Comparison of ENCODE assay signal across 9 cellular contexts in the genomic region with DNA sequence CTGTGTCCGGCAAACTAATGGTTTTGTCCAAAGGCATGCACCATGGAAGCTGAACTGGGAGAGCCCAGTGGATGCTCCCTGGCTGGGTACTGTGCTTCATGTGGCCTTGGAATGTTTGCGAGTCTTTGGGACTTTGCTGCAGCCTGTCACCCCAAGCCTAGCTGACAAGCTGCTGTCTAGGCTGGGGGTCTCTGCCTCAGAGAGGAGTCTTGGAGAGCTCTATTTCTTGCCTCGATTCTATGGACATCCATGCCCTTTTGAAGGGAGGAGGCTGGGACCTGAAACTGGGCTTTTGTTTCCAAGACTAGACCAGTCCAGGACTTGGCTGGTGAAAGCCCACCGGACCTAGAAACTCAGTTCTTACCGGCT. TPM values are rescaled to one million over a fixed set of nuclear protein-coding genes. Genes with fewer than 3 reads are reported as not detected.
A peak's percentile ranks its signal among the peaks of the same experiment; 100 is the strongest.
DNase-seq lines count a peak whose midpoint lies in the region; ATAC-seq and TF ChIP-seq lines count a peak whose summit lies in the region.
"Had no signal": no experiment of that assay in that cellular context is flagged by ENCODE, and none has a peak within 500 bp of the region (broad histone marks: within the 10 kb centered on the region; RNA-seq: fewer than 3 reads in every experiment).

No MANE protein-coding gene starts in this region.

- peaks cover 52% of the 10 kb centered on the region for H3K4me1 ChIP-seq in CD4-positive, alpha-beta memory T cell (ENCODE audit: insufficient read depth, low read length)

- no peaks in the 10 kb centered on the region for H3K9me3 ChIP-seq in CD4-positive, alpha-beta memory T cell (ENCODE audit: control insufficient read depth in 1 of 2, low read length in 2 of 2)
- H3K9me3 ChIP-seq in MG63: no peaks in the 10 kb centered on the region

- H3K4me3 Mint-ChIP-seq in CD4-positive, alpha-beta memory T cell: peak overlapping the region; percentile 84 to 94 (median 90)
- peak overlapping the region; percentile 83 for H3K4me3 Mint-ChIP-seq in natural killer cell treated with Interleukin-12 subunit alpha and Interleukin-12 subunit beta and Interleukin-15 and Interleukin-18, amount 100 ng/mL, for 72 hours

- no peaks in the 10 kb centered on the region for H3K9me3 Mint-ChIP-seq in CD4-positive, alpha-beta memory T cell
- H3K9me3 Mint-ChIP-seq in natural killer cell treated with Interleukin-12 subunit alpha and Interleukin-12 subunit beta and Interleukin-15 and Interleukin-18, amount 100 ng/mL, for 72 hours: no peaks in the 10 kb centered on the region

- DNase-seq in CD4-positive, alpha-beta memory T cell: no peak
- DNase-seq in MG63: no peak
- DNase-seq in dorsolateral prefrontal cortex: no peak
- DNase-seq in natural killer cell treated with Interleukin-12 subunit alpha and Interleukin-12 subunit beta and Interleukin-15 and Interleukin-18, amount 100 ng/mL, for 72 hours (ENCODE audit: low spot score): no peak
- no peak for DNase-seq in NCI-H2029 (lab: John Stamatoyannopoulos, UW)
- no peak for DNase-seq in NCI-H1694 (lab: John Stamatoyannopoulos, UW)
- DNase-seq in NCI-H187 treated with DMSO at 0.1 percent for 48 hours (lab: John Stamatoyannopoulos, UW): no peak

- peaks cover 25 to 55% (median 40%) of the 10 kb centered on the region in 4 donors for H3K4me1 Mint-ChIP-seq in CD4-positive, alpha-beta memory T cell
- H3K4me1 Mint-ChIP-seq in natural killer cell treated with Interleukin-12 subunit alpha and Interleukin-12 subunit beta and Interleukin-15 and Interleukin-18, amount 100 ng/mL, for 72 hours (ENCODE audit: low read depth in 2 of 2): peaks cover 35 to 36% of the 10 kb centered on the region in 2 donors

- ATAC-seq in natural killer cell treated with Interleukin-12 subunit alpha and Interleukin-12 subunit beta and Interleukin-15 and Interleukin-18, amount 100 ng/mL, for 72 hours: no peak
- ATAC-seq in GM21825 (IDR thresholded peaks at IDR 0.05; ENCODE audit: unreplicated experiment): no peak
- ATAC-seq: sciatic nerve had no signal

- peak overlapping the region; percentile 6 for H3K27ac ChIP-seq in CD4-positive, alpha-beta memory T cell (ENCODE audit: low read depth, low read length)
- H3K27ac ChIP-seq in dorsolateral prefrontal cortex: peak overlapping the region in 6 of 59 donors; percentile 8 to 88 (median 23)

- CTCF ChIA-PET in CD4-positive, alpha-beta memory T cell (lab: Charles Lee; ENCODE audit: partially characterized antibody): interaction anchor here (0.6 to 2.1 kb wide), 12 partner anchors 9 to 1067 kb away, joined by 3 to 11 read pairs (median 3); partner anchors contain the start of genes CCDC150 and COQ10B

- H3K4me3 ChIP-seq in CD4-positive, alpha-beta memory T cell (ENCODE audit: low read length in 2 of 2): peak overlapping the region; percentile 85 to 93
- H3K4me3 ChIP-seq in MG63: peak overlapping the region; percentile 94
- H3K4me3 ChIP-seq in dorsolateral prefrontal cortex: peak overlapping the region; percentile 57 to 98 (median 88)

- H3K27me3 Mint-ChIP-seq in CD4-positive, alpha-beta memory T cell: peaks cover 0 to 3% of the 10 kb centered on the region in 2 donors
- H3K27me3 Mint-ChIP-seq in natural killer cell treated with Interleukin-12 subunit alpha and Interleukin-12 subunit beta and Interleukin-15 and Interleukin-18, amount 100 ng/mL, for 72 hours: peaks cover 3 to 8% of the 10 kb centered on the region in 2 donors

- TF ChIP-seq CTCF in dorsolateral prefrontal cortex (IDR thresholded peaks at IDR 0.05 in 54 of 56, conservative IDR thresholded peaks at IDR 0.05 in 2 of 56; ENCODE audit: low read depth in 1 of 56, partially characterized antibody in 56 of 56): no peak

- no peaks in the 10 kb centered on the region for H3K27me3 ChIP-seq in CD4-positive, alpha-beta memory T cell (ENCODE audit: insufficient read depth, low read length)
- no peaks in the 10 kb centered on the region for H3K27me3 ChIP-seq in MG63
- no peaks in the 10 kb centered on the region for H3K27me3 ChIP-seq in dorsolateral prefrontal cortex

- POLR2A ChIA-PET in CD4-positive, alpha-beta memory T cell (lab: Charles Lee; ENCODE audit: partially characterized antibody): interaction anchor here (1.3 to 3.0 kb wide), 5 partner anchors 66 to 272 kb away, joined by 4 to 26 read pairs (median 12); partner anchors contain the start of genes HSPD1, HSPE1, MOB4 and SF3B1

- no peaks in the 10 kb centered on the region for H3K36me3 ChIP-seq in CD4-positive, alpha-beta memory T cell (ENCODE audit: insufficient read depth, low read length)
- peaks cover 15% of the 10 kb centered on the region for H3K36me3 ChIP-seq in MG63

- intact Hi-C loops in CD4-positive, alpha-beta memory T cell (cut with micrococcal nuclease): loop anchor here (1.0 kb wide), 3 partner anchors 71 to 589 kb away; no protein-coding TSS in a partner anchor
- intact Hi-C loops in dorsolateral prefrontal cortex (cut with DNase I): loop anchor here (5.0 kb wide), 4 partner anchors 70 to 585 kb away; partner anchors contain the start of genes MOB4 (in 2 of the 2) and COQ10B (in 1 of the 2)

- peak overlapping the region in 3 of 7 donors; percentile 4 to 84 (median 24) for H3K27ac Mint-ChIP-seq in CD4-positive, alpha-beta memory T cell
- no peak overlapping the region for H3K27ac Mint-ChIP-seq in natural killer cell treated with Interleukin-12 subunit alpha and Interleukin-12 subunit beta and Interleukin-15 and Interleukin-18, amount 100 ng/mL, for 72 hours

- H3K36me3 Mint-ChIP-seq in CD4-positive, alpha-beta memory T cell: peaks cover 16 to 18% of the 10 kb centered on the region in 2 donors
- peaks cover 19% of the 10 kb centered on the region for H3K36me3 Mint-ChIP-seq in natural killer cell treated with Interleukin-12 subunit alpha and Interleukin-12 subunit beta and Interleukin-15 and Interleukin-18, amount 100 ng/mL, for 72 hours

RNA-seq across cellular contexts. Expression of gene MARS2, which starts 1.7 kb away (rescaled TPM):
- total RNA-seq in CD4-positive, alpha-beta memory T cell: 10 to 100 TPM; 12.1 to 12.3 TPM
- 10 to 100 TPM in 1 of 2 donors, 1 to 10 TPM in 1; 8.6 to 10.1 TPM for polyA plus RNA-seq in CD4-positive, alpha-beta memory T cell
- total RNA-seq in MG63 (2014; rRNA removed; shearing (Covaris generic); ENCODE audit: low replicate concordance): 4.5 and 4.9 TPM in 2 replicates
- total RNA-seq in dorsolateral prefrontal cortex: 10 to 100 TPM in 67 of 120 experiments, 1 to 10 TPM in 53; 6.7 to 16.4 (median 10.3) TPM
- total RNA-seq in natural killer cell treated with Interleukin-12 subunit alpha and Interleukin-12 subunit beta and Interleukin-15 and Interleukin-18, amount 100 ng/mL, for 72 hours: 10 to 100 TPM; 16.2 to 31.4 TPM

RNA-seq across cellular contexts. Expression of gene RFTN2, which starts 31.4 kb away (rescaled TPM):
- total RNA-seq in CD4-positive, alpha-beta memory T cell: not detected
- under 1 TPM in 1 of 2 donors, not detected in 1; 0.37 TPM for polyA plus RNA-seq in CD4-positive, alpha-beta memory T cell
- total RNA-seq in MG63 (2014; rRNA removed; shearing (Covaris generic); ENCODE audit: low replicate concordance): 0.07 TPM in 2 replicates
- 100 to 1,000 TPM in 20 of 120 experiments, 10 to 100 TPM in 100; 25.0 to 155 (median 69.5) TPM for total RNA-seq in dorsolateral prefrontal cortex
- total RNA-seq in natural killer cell treated with Interleukin-12 subunit alpha and Interleukin-12 subunit beta and Interleukin-15 and Interleukin-18, amount 100 ng/mL, for 72 hours: not detected

Comparison
In these comparisons a context has a peak if more than half of its experiments do, and no peak if none do; other contexts are left out.
1. RNA of gene RFTN2, which starts 31.4 kb away (total RNA-seq): 25.0 to 155 TPM in dorsolateral prefrontal cortex; 0.07 TPM in MG63, not detected in CD4-positive, alpha-beta memory T cell and not detected in natural killer cell treated with Interleukin-12 subunit alpha and Interleukin-12 subunit beta and Interleukin-15 and Interleukin-18, amount 100 ng/mL, for 72 hours; every median in the first group is over 10 times any median in the second.
2. Peak in every context shown above with its lines, with median percentiles within 50 percentile points of each other: H3K4me3 ChIP-seq.